ENCODE assay signal across 2 cellular contexts in genomic region chr5:108696951-108697715, GRCh38.
TF ChIP-seq lines count a peak whose summit lies in the region.

No MANE protein-coding gene starts in this region.

TF ChIP-seq in GM23338, 12 proteins besides CTCF, POLR2A, EP300 and RAD21:
- TF ChIP-seq JUNB (IDR thresholded peaks at IDR 0.05; ENCODE audit: unreplicated experiment) (no peak), EZH2phosphoT487 (IDR thresholded peaks at IDR 0.05; ENCODE audit: unreplicated experiment) (no peak), ZNF462 (CRISPR knock-in tag; IDR thresholded peaks at IDR 0.05) (no peak)

TF ChIP-seq in K562, 482 proteins besides CTCF, POLR2A, EP300 and RAD21:
- TF ChIP-seq THRB (CRISPR knock-in tag; conservative IDR thresholded peaks at IDR 0.05) (no peak), ZNF444 (CRISPR knock-in tag; IDR thresholded peaks at IDR 0.05) (no peak), TEAD4 (IDR thresholded peaks at IDR 0.05; ENCODE audit: low read length) (no peak), TEAD4 (CRISPR knock-in tag; IDR thresholded peaks at IDR 0.05; ENCODE audit: borderline replicate concordance) (no peak), CHD7 (IDR thresholded peaks at IDR 0.05; ENCODE audit: low read depth, low read length) (no peak), ELF4 (CRISPR knock-in tag; IDR thresholded peaks at IDR 0.05) (no peak), ZNF436 (CRISPR knock-in tag; IDR thresholded peaks at IDR 0.05) (no peak), ZBTB40 (IDR thresholded peaks at IDR 0.05) (peak; percentile 68), ZBTB40 (CRISPR knock-in tag; IDR thresholded peaks at IDR 0.05) (no peak), TBP (optimal IDR thresholded peaks at IDR 0.05; ENCODE audit: low read depth, low read length) (no peak), NFXL1 (CRISPR knock-in tag; IDR thresholded peaks at IDR 0.05) (no peak), RBM25 (IDR thresholded peaks at IDR 0.05; ENCODE audit: low read depth, low read length, severe bottlenecking) (no peak), NFIC (IDR thresholded peaks at IDR 0.05) (peak; percentile 17; the same call in 1 of the 2 replicates), MAX (CRISPR knock-in tag; IDR thresholded peaks at IDR 0.05) (no peak), SMAD3 (CRISPR knock-in tag; conservative IDR thresholded peaks at IDR 0.05) (no peak), POLR3G (IDR thresholded peaks at IDR 0.05; ENCODE audit: extremely low read depth, insufficient read length, insufficient replicate concordance) (no peak)
